Comparison of ENCODE assay signal across 12 cellular contexts in genomic region chr19:1360126-1360817, GRCh38. TPM values are rescaled to one million over a fixed set of nuclear protein-coding genes. Genes with fewer than 3 reads are reported as not detected.
DNase-seq lines count a peak whose midpoint lies in the region; ATAC-seq, FAIRE-seq and TF ChIP-seq lines count a peak whose summit lies in the region.
"Had no signal": no experiment of that assay in that cellular context is flagged by ENCODE, and none has a peak within 500 bp of the region (broad histone marks: within the 10 kb centered on the region; RNA-seq: fewer than 3 reads in every experiment).

No MANE protein-coding gene starts in this region.

- H3K9me3 ChIP-seq in HAP-1 = no peaks in the 10 kb centered on the region
- H3K9me3 ChIP-seq in GM12878 (replicated peaks; ENCODE audit: control insufficient read depth, insufficient read depth, low read length) = no peaks in the 10 kb centered on the region
- no peaks in the 10 kb centered on the region for H3K9me3 ChIP-seq in spleen

- H3K4me3 ChIP-seq in HAP-1 (peak overlapping the region; percentile 14; the same call in 1 of the 2 replicates), GM12878 (no peak overlapping the region), spleen (no peak overlapping the region)

- CTCF ChIA-PET in GM12878 (lab: Yijun Ruan, JAX) = no interaction called here

- SMC1A ChIA-PET in GM12878 (lab: Charles Lee; ENCODE audit: uncharacterized antibody, unreplicated experiment) = interaction anchor here (1.2 kb wide), 1 partner anchor 12 kb away, joined by 3 read pairs; no protein-coding TSS in a partner anchor

- 97% methylated on average over 30 of the region's 30 CpGs for WGBS in GM12878 (ENCODE audit: insufficient coverage, insufficient replicate concordance, low lambda C conversion rate, missing lambda C conversion rate)
- 84 to 92% (median 87%) methylated on average over 22 to 30 of the region's 30 CpGs for WGBS in spleen, 5 donors

- no peak for FAIRE-seq in GM12878 (lab: Jason Lieb, UNC)

- no peak overlapping the region for H3K4me2 ChIP-seq in GM12878 (ENCODE audit: control insufficient read depth, insufficient read depth)

- in situ Hi-C loops in HAP-1 (cut with MboI; ENCODE audit: low sequenced_read_pairs) = no loop called here
- in situ Hi-C loops in GM12878 (cut with MboI) = no loop called here

- H3K27ac ChIP-seq in GM12878 (ENCODE audit: control insufficient read depth, insufficient read depth) (no peak overlapping the region), spleen (peak overlapping the region in 6 of 8 donors; percentile 20 to 65 (median 46))
- H3K27ac ChIP-seq: epithelial cell of prostate had no signal

- peaks cover 5% of the 10 kb centered on the region for H3K79me2 ChIP-seq in GM12878 (ENCODE audit: control insufficient read depth, insufficient read depth, low read length)

- no peak for TF ChIP-seq RAD21 in GM12878 (IDR thresholded peaks at IDR 0.05; ENCODE audit: insufficient read depth, low read depth, low read length)

- no peak overlapping the region for H2AFZ ChIP-seq in GM12878 (ENCODE audit: control insufficient read depth, low read depth, low read length)

- H3K27me3 ChIP-seq in HAP-1 (ENCODE audit: low read depth) (no peaks in the 10 kb centered on the region), GM12878 (replicated peaks in 1 of 2; ENCODE audit: control insufficient read depth in 2 of 2, insufficient read depth in 2 of 2, low read length in 1 of 2) (no peaks in the 10 kb centered on the region), spleen (replicated peaks in 1 of 7) (no peaks in the 10 kb centered on the region)

- no peak for TF ChIP-seq POLR2A in GM12878 (IDR thresholded peaks at IDR 0.05; ENCODE audit: low read depth, low read length)
- TF ChIP-seq POLR2A in spleen (IDR thresholded peaks at IDR 0.05) = no peak

- RAD21 ChIA-PET in GM12878 (lab: Charles Lee; ENCODE audit: unreplicated experiment) = no interaction called here

- TSS peak; percentile 18 for BruUV-seq in GM12878 (replicated peaks; lab: Mats Ljungman, UMichigan)

- H3K9ac ChIP-seq in GM12878 (ENCODE audit: control insufficient read depth, insufficient read depth, low read length) = no peak overlapping the region

- ATAC-seq in GM12878 (no peak), GM19035 (IDR thresholded peaks at IDR 0.05; ENCODE audit: unreplicated experiment) (no peak)

- H3K36me3 ChIP-seq in HAP-1 (replicated peaks) (peaks cover 68% of the 10 kb centered on the region), GM12878 (ENCODE audit: control insufficient read depth in 2 of 2, insufficient read depth in 2 of 2, low read length in 1 of 2) (peaks cover 2 to 5% of the 10 kb centered on the region in 2 experiments; a peak in 2 of 4 replicates), spleen (peaks cover 0 to 83% (median 38%) of the 10 kb centered on the region in 6 donors)

- intact Hi-C loops in GM12878 (cut with micrococcal nuclease; ENCODE audit: unreplicated experiment) (no loop called here), spleen (cut with DNase I; ENCODE audit: low total_unique reads) (no loop called here)

- H3K4me1 ChIP-seq in HAP-1 (peaks cover 42% of the 10 kb centered on the region), GM12878 (ENCODE audit: control insufficient read depth, insufficient read depth, low read length) (peaks cover 33% of the 10 kb centered on the region), spleen (peaks cover 12 to 79% (median 55%) of the 10 kb centered on the region in 6 donors)

- POLR2A ChIA-PET in GM12878 (lab: Charles Lee) = interaction anchor here (0.5 to 0.6 kb wide), 2 partner anchors 15 to 70 kb away, joined by 3 to 4 read pairs; no protein-coding TSS in a partner anchor

- TF ChIP-seq EP300 in GM12878 (IDR thresholded peaks at IDR 0.05; ENCODE audit: borderline replicate concordance in 1 of 2, control insufficient read depth in 1 of 2, low read depth in 2 of 2, low read length in 2 of 2) = no peak

- DNase-seq in HAP-1 (ENCODE audit: low spot score in 2 of 2) (no peak), GM12878 (ENCODE audit: low read depth, low spot score) (no peak), left kidney (ENCODE audit: low read depth, low spot score) (peak; percentile 16), spleen (no peak), AG08395 (ENCODE audit: low spot score) (no peak), NCI-H1436 (lab: John Stamatoyannopoulos, UW) (no peak), Ammon's horn (ENCODE audit: low spot score) (no peak)
- DNase-seq: activated CD4-positive, alpha-beta T cell treated with anti-CD3 and anti-CD28 coated beads, Interleukin-2, amount 50 U/mL, for 4 hours; activated naive CD8-positive, alpha-beta T cell treated with anti-CD3 and anti-CD28 coated beads for 36 hours; NCI-H524 treated with DMSO at 0.1 percent for 48 hours had no signal

- TF ChIP-seq CTCF in GM12878 (IDR thresholded peaks at IDR 0.05 in 2 of 3, conservative IDR thresholded peaks at IDR 0.05 in 1 of 3; ENCODE audit: control insufficient read depth in 2 of 3, extremely low read depth in 1 of 3, insufficient read depth in 1 of 3, low read depth in 3 of 3, low read length in 3 of 3) (no peak), spleen (IDR thresholded peaks at IDR 0.05 in 8 of 11, conservative IDR thresholded peaks at IDR 0.05 in 3 of 11) (no peak)

- H4K20me1 ChIP-seq in GM12878 (ENCODE audit: control insufficient read depth, insufficient read depth) = no peaks in the 10 kb centered on the region; the same call in 1 of the 2 replicates

TF ChIP-seq in GM12878, 131 proteins besides CTCF, POLR2A, EP300 and RAD21 (continues in another document):
- TF ChIP-seq KDM1A (IDR thresholded peaks at IDR 0.05; ENCODE audit: borderline replicate concordance) (no peak), ZBED1 (IDR thresholded peaks at IDR 0.05; ENCODE audit: borderline replicate concordance) (no peak), TCF7 (IDR thresholded peaks at IDR 0.05; ENCODE audit: borderline replicate concordance) (no peak), IKZF1 (conservative IDR thresholded peaks at IDR 0.05) (no peak)

RNA-seq across cellular contexts. Expression of gene NDUFS7, which starts 23.4 kb away (rescaled TPM):
- total RNA-seq in GM12878 (2013; cell fraction: nucleolus; rRNA removed) = 50.2 and 65.0 TPM in 2 replicates
- 107 and 143 TPM in 2 replicates for total RNA-seq in GM12878 (2014; rRNA removed)
- 18.5 and 24.1 TPM in 2 replicates for total RNA-seq in GM12878 (2014; rRNA removed; fragmentation: Illumina TruSeq; extraction: Trizol)
- 136 and 143 TPM in 2 replicates for total RNA-seq in GM12878 (2021)
- 16.9 TPM for polyA plus RNA-seq in GM12878 (2011; ENCODE audit: low read depth)
- polyA plus RNA-seq in GM12878 (2011; rRNA removed) = 12.1 and 43.0 TPM in 2 replicates
- 127 and 227 TPM in 2 replicates for polyA plus RNA-seq in GM12878 (2011; cell fraction: cytosol; rRNA removed)
- polyA plus RNA-seq in GM12878 (2011; cell fraction: nucleus; rRNA removed) = 125 and 151 TPM in 2 replicates
- polyA plus RNA-seq in GM12878 (2012) = 64.7 and 88.4 TPM in 2 replicates
- polyA plus RNA-seq in GM12878 (2014; fragmentation: Illumina TruSeq; extraction: Trizol) = 1.5 and 5.1 TPM in 2 replicates
- 10 to 100 TPM; 10.6 to 39.4 TPM for polyA plus RNA-seq in GM12878 (2014; fragmentation: Nextera tagmentation; extraction: Ambion mirVana)
- polyA plus RNA-seq in GM12878 (2014; rRNA removed) = 166 and 177 TPM in 2 replicates
- 100 to 1,000 TPM; 261 to 282 TPM for polyA plus RNA-seq in GM12878 (2016; fragmentation: Nextera tagmentation; extraction: Ambion mirVana)
- 38.5 and 54.8 TPM in 2 replicates for polyA minus RNA-seq in GM12878 (2011; rRNA and poly(A)+ RNA removed)
- polyA minus RNA-seq in GM12878 (2011; cell fraction: cytosol; rRNA and poly(A)+ RNA removed) = 65.2 and 74.7 TPM in 2 replicates
- polyA minus RNA-seq in GM12878 (2011; cell fraction: nucleus; rRNA and poly(A)+ RNA removed) = 16.3 and 29.0 TPM in 2 replicates
- total RNA-seq in spleen = 100 to 1,000 TPM in 1 of 7 donors, 10 to 100 TPM in 6; 64.0 to 133 (median 85.2) TPM
- 100 to 1,000 TPM in 1 of 3 donors, 10 to 100 TPM in 2; 75.5 to 106 (median 78.0) TPM for polyA plus RNA-seq in spleen

RNA-seq across cellular contexts. Expression of gene GAMT, which starts 41.1 kb away (rescaled TPM):
- 6.5 and 6.7 TPM in 2 replicates for total RNA-seq in GM12878 (2013; cell fraction: nucleolus; rRNA removed)
- total RNA-seq in GM12878 (2014; rRNA removed) (50.1 and 55.2 TPM in 2 replicates), GM12878 (2014; rRNA removed; fragmentation: Illumina TruSeq; extraction: Trizol) (22.5 and 24.9 TPM in 2 replicates), GM12878 (2021) (49.1 and 52.0 TPM in 2 replicates), spleen (10 to 100 TPM in 4 of 7 donors, 1 to 10 TPM in 3; 7.1 to 14.5 (median 11.2) TPM)
- polyA plus RNA-seq in GM12878 (2011; ENCODE audit: low read depth) = 9.2 TPM
- polyA plus RNA-seq in GM12878 (2011; rRNA removed) (4.7 and 13.0 TPM in 2 replicates), GM12878 (2014; fragmentation: Illumina TruSeq; extraction: Trizol) (8.3 and 28.5 TPM in 2 replicates), GM12878 (2014; fragmentation: Nextera tagmentation; extraction: Ambion mirVana) (1 to 10 TPM; 1.6 to 5.6 TPM), GM12878 (2014; rRNA removed) (56.0 and 65.8 TPM in 2 replicates), GM12878 (2016; fragmentation: Nextera tagmentation; extraction: Ambion mirVana) (100 to 1,000 TPM; 122 to 131 TPM), spleen (10 to 100 TPM; 15.2 to 20.4 (median 18.2) TPM)
- 13.6 and 22.1 TPM in 2 replicates for polyA plus RNA-seq in GM12878 (2011; cell fraction: cytosol; rRNA removed)
- polyA plus RNA-seq in GM12878 (2011; cell fraction: nucleus; rRNA removed) = 11.4 and 12.7 TPM in 2 replicates
- 28.9 and 29.0 TPM in 2 replicates for polyA plus RNA-seq in GM12878 (2012)
- polyA minus RNA-seq in GM12878 (2011; rRNA and poly(A)+ RNA removed) = 4.2 and 10.8 TPM in 2 replicates
- polyA minus RNA-seq in GM12878 (2011; cell fraction: cytosol; rRNA and poly(A)+ RNA removed) = 4.5 and 11.0 TPM in 2 replicates
- polyA minus RNA-seq in GM12878 (2011; cell fraction: nucleus; rRNA and poly(A)+ RNA removed) = 2.1 and 5.4 TPM in 2 replicates

RNA-seq across cellular contexts. Expression of gene DAZAP1, which starts 47.1 kb away (rescaled TPM):
- 111 and 128 TPM in 2 replicates for total RNA-seq in GM12878 (2013; cell fraction: nucleolus; rRNA removed)
- total RNA-seq in GM12878 (2014; rRNA removed) = 122 and 127 TPM in 2 replicates
- 82.5 and 93.4 TPM in 2 replicates for total RNA-seq in GM12878 (2014; rRNA removed; fragmentation: Illumina TruSeq; extraction: Trizol)
- 223 and 240 TPM in 2 replicates for total RNA-seq in GM12878 (2021)
- 23.5 TPM for polyA plus RNA-seq in GM12878 (2011; ENCODE audit: low read depth)
- 110 and 123 TPM in 2 replicates for polyA plus RNA-seq in GM12878 (2011; rRNA removed)
- polyA plus RNA-seq in GM12878 (2011; cell fraction: cytosol; rRNA removed) = 47.6 and 72.8 TPM in 2 replicates
- 106 and 159 TPM in 2 replicates for polyA plus RNA-seq in GM12878 (2011; cell fraction: nucleus; rRNA removed)
- 71.1 and 77.1 TPM in 2 replicates for polyA plus RNA-seq in GM12878 (2012)
- 69.0 and 91.2 TPM in 2 replicates for polyA plus RNA-seq in GM12878 (2014; fragmentation: Illumina TruSeq; extraction: Trizol)
- 10 to 100 TPM in 1 of 2 experiments, 1 to 10 TPM in 1; 9.9 to 27.7 TPM for polyA plus RNA-seq in GM12878 (2014; fragmentation: Nextera tagmentation; extraction: Ambion mirVana)
- polyA plus RNA-seq in GM12878 (2014; rRNA removed) = 164 and 194 TPM in 2 replicates
- polyA plus RNA-seq in GM12878 (2016; fragmentation: Nextera tagmentation; extraction: Ambion mirVana) = 10 to 100 TPM; 16.9 to 17.9 TPM
- polyA minus RNA-seq in GM12878 (2011; rRNA and poly(A)+ RNA removed) = 27.9 and 29.7 TPM in 2 replicates
- polyA minus RNA-seq in GM12878 (2011; cell fraction: cytosol; rRNA and poly(A)+ RNA removed) = 26.6 and 31.5 TPM in 2 replicates
- polyA minus RNA-seq in GM12878 (2011; cell fraction: nucleus; rRNA and poly(A)+ RNA removed) = 17.4 and 38.3 TPM in 2 replicates
- total RNA-seq in spleen = 100 to 1,000 TPM in 3 of 7 donors, 10 to 100 TPM in 4; 43.8 to 137 (median 94.6) TPM
- polyA plus RNA-seq in spleen = 100 to 1,000 TPM in 2 of 3 donors, 10 to 100 TPM in 1; 80.0 to 133 (median 106) TPM
